In genomic region chr10:22513483-22514413, GRCh38 we compare ENCODE assay signal across 1 cellular context.
TF ChIP-seq lines count a peak whose summit lies in the region.

No MANE protein-coding gene starts in this region.

TF ChIP-seq in HepG2, 621 proteins besides CTCF, POLR2A, EP300 and RAD21 (continued from another document):
- peak; percentile 54 for TF ChIP-seq ARID5B (CRISPR knock-in tag; IDR thresholded peaks at IDR 0.05)
- peak; percentile 50; the same call in 1 of the 2 replicates for TF ChIP-seq SOX5 (CRISPR knock-in tag; IDR thresholded peaks at IDR 0.05; ENCODE audit: borderline replicate concordance)
- peak; percentile 97; the same call in 1 of the 2 replicates for TF ChIP-seq ZNF576 (CRISPR knock-in tag; IDR thresholded peaks at IDR 0.05)
- peak; percentile 29; the same call in 1 of the 2 replicates for TF ChIP-seq ZNF121 (CRISPR knock-in tag; IDR thresholded peaks at IDR 0.05)
- TF ChIP-seq ZNF574 (CRISPR knock-in tag; IDR thresholded peaks at IDR 0.05): 0 out of 2 replicates have a peak, but pooled peaks have one; percentile 23
- peak; percentile 80 for TF ChIP-seq ZNF281 (CRISPR knock-in tag; IDR thresholded peaks at IDR 0.05; ENCODE audit: borderline replicate concordance)
